1 cellular context compared by ENCODE assay signal in the genomic region with DNA sequence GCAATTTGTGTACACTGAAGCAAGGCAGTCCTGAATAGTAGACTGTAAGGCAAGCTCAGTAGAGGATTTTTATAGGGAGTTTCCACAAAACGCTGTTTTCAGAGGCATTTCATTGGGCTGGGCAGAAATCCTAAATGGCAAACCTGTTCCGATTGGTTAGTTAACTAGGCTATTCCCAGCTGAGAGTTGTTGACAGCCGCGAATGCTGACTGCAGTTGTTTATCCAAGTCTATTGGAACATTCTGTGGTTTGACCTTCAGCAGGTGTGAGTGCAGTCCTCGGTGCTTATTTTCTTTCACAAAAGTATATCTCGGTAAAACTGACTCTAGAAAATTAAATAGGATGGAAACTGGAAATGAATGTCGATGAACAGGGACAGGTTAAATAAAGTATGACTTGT.
TF ChIP-seq lines count a peak whose summit lies in the region.

No MANE protein-coding gene starts in this region.

TF ChIP-seq in HepG2, 621 proteins besides CTCF, POLR2A, EP300 and RAD21 (continued from another document):
- TF ChIP-seq, protein P1, sequence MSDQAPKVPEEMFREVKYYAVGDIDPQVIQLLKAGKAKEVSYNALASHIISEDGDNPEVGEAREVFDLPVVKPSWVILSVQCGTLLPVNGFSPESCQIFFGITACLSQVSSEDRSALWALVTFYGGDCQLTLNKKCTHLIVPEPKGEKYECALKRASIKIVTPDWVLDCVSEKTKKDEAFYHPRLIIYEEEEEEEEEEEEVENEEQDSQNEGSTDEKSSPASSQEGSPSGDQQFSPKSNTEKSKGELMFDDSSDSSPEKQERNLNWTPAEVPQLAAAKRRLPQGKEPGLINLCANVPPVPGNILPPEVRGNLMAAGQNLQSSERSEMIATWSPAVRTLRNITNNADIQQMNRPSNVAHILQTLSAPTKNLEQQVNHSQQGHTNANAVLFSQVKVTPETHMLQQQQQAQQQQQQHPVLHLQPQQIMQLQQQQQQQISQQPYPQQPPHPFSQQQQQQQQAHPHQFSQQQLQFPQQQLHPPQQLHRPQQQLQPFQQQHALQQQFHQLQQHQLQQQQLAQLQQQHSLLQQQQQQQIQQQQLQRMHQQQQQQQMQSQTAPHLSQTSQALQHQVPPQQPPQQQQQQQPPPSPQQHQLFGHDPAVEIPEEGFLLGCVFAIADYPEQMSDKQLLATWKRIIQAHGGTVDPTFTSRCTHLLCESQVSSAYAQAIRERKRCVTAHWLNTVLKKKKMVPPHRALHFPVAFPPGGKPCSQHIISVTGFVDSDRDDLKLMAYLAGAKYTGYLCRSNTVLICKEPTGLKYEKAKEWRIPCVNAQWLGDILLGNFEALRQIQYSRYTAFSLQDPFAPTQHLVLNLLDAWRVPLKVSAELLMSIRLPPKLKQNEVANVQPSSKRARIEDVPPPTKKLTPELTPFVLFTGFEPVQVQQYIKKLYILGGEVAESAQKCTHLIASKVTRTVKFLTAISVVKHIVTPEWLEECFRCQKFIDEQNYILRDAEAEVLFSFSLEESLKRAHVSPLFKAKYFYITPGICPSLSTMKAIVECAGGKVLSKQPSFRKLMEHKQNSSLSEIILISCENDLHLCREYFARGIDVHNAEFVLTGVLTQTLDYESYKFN (CRISPR knock-in tag; conservative IDR thresholded peaks at IDR 0.05) = no peak
- peak; percentile 9 to 11; a peak in 1 of 4 replicates for TF ChIP-seq MAFK (conservative IDR thresholded peaks at IDR 0.05 in 1 of 2, IDR thresholded peaks at IDR 0.05 in 1 of 2; ENCODE audit: low read length in 2 of 2)
- no peak for TF ChIP-seq ZNF546 (CRISPR knock-in tag; conservative IDR thresholded peaks at IDR 0.05)
- TF ChIP-seq, protein P2, sequence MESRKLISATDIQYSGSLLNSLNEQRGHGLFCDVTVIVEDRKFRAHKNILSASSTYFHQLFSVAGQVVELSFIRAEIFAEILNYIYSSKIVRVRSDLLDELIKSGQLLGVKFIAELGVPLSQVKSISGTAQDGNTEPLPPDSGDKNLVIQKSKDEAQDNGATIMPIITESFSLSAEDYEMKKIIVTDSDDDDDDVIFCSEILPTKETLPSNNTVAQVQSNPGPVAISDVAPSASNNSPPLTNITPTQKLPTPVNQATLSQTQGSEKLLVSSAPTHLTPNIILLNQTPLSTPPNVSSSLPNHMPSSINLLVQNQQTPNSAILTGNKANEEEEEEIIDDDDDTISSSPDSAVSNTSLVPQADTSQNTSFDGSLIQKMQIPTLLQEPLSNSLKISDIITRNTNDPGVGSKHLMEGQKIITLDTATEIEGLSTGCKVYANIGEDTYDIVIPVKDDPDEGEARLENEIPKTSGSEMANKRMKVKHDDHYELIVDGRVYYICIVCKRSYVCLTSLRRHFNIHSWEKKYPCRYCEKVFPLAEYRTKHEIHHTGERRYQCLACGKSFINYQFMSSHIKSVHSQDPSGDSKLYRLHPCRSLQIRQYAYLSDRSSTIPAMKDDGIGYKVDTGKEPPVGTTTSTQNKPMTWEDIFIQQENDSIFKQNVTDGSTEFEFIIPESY (CRISPR knock-in tag; IDR thresholded peaks at IDR 0.05) = peak; percentile 21; the same call in 1 of the 2 replicates
